ENCODE assay signal across 13 cellular contexts in the genomic region with DNA sequence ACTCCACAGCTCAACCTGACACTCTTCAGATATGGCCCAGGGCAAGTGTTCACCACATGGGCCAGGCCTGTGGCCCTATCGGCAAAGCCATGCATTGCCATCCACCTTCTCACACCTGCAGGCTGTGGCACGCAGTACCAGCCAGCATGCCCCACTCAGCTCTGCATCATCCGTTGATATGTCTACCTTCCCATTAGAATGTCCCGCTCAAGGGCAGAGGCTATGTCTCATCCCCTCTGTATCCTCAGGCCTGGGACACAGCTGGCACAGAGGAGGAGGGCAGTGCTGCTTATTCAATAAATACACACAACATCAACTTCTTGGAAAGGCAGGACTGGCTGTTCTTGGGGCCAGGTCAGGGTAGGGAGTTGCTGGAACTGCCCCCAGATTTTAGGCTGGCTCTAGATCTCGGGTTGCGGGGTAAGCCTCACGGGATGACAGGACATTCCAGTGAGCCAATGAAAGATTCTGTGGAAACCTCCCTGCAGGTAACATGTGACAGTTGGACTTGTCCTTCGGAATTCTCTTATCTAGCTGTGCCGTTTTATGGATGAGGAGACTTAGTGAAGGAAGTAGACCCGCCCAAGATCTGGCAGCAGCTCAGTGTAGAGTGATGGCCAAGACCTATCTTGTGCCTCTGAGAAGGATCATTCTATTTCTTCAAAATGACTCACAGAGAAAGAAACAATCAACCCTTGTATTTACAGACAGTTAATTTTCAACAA. TPM values are rescaled to one million over a fixed set of nuclear protein-coding genes. Genes with fewer than 3 reads are reported as not detected.
A peak's percentile ranks its signal among the peaks of the same experiment; 100 is the strongest.
DNase-seq lines count a peak whose midpoint lies in the region; ATAC-seq and TF ChIP-seq lines count a peak whose summit lies in the region.
"Had no signal": no experiment of that assay in that cellular context is flagged by ENCODE, and none has a peak within 500 bp of the region (broad histone marks: within the 10 kb centered on the region; RNA-seq: fewer than 3 reads in every experiment).

No MANE protein-coding gene starts in this region.

- H3K36me3 Mint-ChIP-seq in CD4-positive, alpha-beta T cell (ENCODE audit: low read depth): peaks cover 8% of the 10 kb centered on the region
- H3K36me3 Mint-ChIP-seq in activated naive CD8-positive, alpha-beta T cell treated with anti-CD3 and anti-CD28 coated beads, Interleukin-2, amount 50 U/mL, for 24 hours (ENCODE audit: low read depth): peaks cover 17% of the 10 kb centered on the region

- ATAC-seq in CD4-positive, alpha-beta T cell (ENCODE audit: poor library complexity): no peak
- no peak for ATAC-seq in activated naive CD8-positive, alpha-beta T cell treated with anti-CD3 and anti-CD28 coated beads, Interleukin-2, amount 50 U/mL, for 24 hours
- ATAC-seq: activated CD8-positive, alpha-beta T cell treated with anti-CD3 and anti-CD28 coated beads for 36 hours had no signal

- peak overlapping the region; percentile 62 for H3K27ac Mint-ChIP-seq in CD4-positive, alpha-beta T cell
- no peak overlapping the region for H3K27ac Mint-ChIP-seq in activated naive CD8-positive, alpha-beta T cell treated with anti-CD3 and anti-CD28 coated beads, Interleukin-2, amount 50 U/mL, for 24 hours
- H3K27ac Mint-ChIP-seq: activated CD8-positive, alpha-beta T cell treated with anti-CD3 and anti-CD28 coated beads for 36 hours had no signal

- no peak overlapping the region for H3K27ac ChIP-seq in CD4-positive, alpha-beta T cell (ENCODE audit: low read depth, low read length)
- peak overlapping the region; percentile 58 for H3K27ac ChIP-seq in RWPE1
- peak overlapping the region; percentile 13 to 68 for H3K27ac ChIP-seq in ovary

- H3K27me3 Mint-ChIP-seq in CD4-positive, alpha-beta T cell: no peaks in the 10 kb centered on the region
- H3K27me3 Mint-ChIP-seq in activated naive CD8-positive, alpha-beta T cell treated with anti-CD3 and anti-CD28 coated beads, Interleukin-2, amount 50 U/mL, for 24 hours: no peaks in the 10 kb centered on the region
- H3K27me3 Mint-ChIP-seq: activated CD8-positive, alpha-beta T cell treated with anti-CD3 and anti-CD28 coated beads for 36 hours had no signal

- no peak for TF ChIP-seq POLR2A in ovary (IDR thresholded peaks at IDR 0.05)

- no peak overlapping the region for H3K4me3 ChIP-seq in fibroblast of pulmonary artery (replicated peaks; ENCODE audit: low read depth, low read length)
- no peak overlapping the region for H3K4me3 ChIP-seq in ovary

- WGBS in ovary, 3 donors: 57 to 78% (median 78%) methylated on average over 10 of the region's 10 CpGs

- DNase-seq in CD4-positive, alpha-beta T cell: no peak
- DNase-seq in RWPE1 (ENCODE audit: low spot score) (peak; percentile 31), fibroblast of pulmonary artery (ENCODE audit: low read depth) (peak; percentile 56), ovary (peak in 3 of 5 donors; percentile 52 to 60 (median 54)), cerebellar cortex (ENCODE audit: low spot score) (no peak), CD1c-positive myeloid dendritic cell (ENCODE audit: extremely low spot score) (no peak), germinal center (ENCODE audit: low spot score) (no peak)
- no peak for DNase-seq in activated naive CD8-positive, alpha-beta T cell treated with anti-CD3 and anti-CD28 coated beads, Interleukin-2, amount 50 U/mL, for 24 hours
- DNase-seq: activated CD8-positive, alpha-beta T cell treated with anti-CD3 and anti-CD28 coated beads for 36 hours; CD8-positive, alpha-beta memory T cell; MV-4-11; NCI-H748 treated with DMSO at 0.1 percent for 48 hours; stimulated activated CD4-positive, alpha-beta T cell treated with anti-CD3 and anti-CD28 coated beads, Interleukin-4, amount 100 ng/mL, for 24 hours had no signal

- POLR2A ChIA-PET in CD4-positive, alpha-beta T cell (lab: Charles Lee): interaction anchor here (1.1 kb wide), 1 partner anchor 28 kb away, joined by 3 read pairs; no protein-coding TSS in a partner anchor
- POLR2A ChIA-PET in RWPE1 (lab: Yijun Ruan, JAX; ENCODE audit: low non-redundant PET): no interaction called here

- intact Hi-C loops in CD4-positive, alpha-beta T cell (cut with DNase I, micrococcal nuclease): no loop called here
- intact Hi-C loops in ovary (cut with DNase I): no loop called here

- no peaks in the 10 kb centered on the region for H3K9me3 Mint-ChIP-seq in CD4-positive, alpha-beta T cell
- H3K9me3 Mint-ChIP-seq in activated naive CD8-positive, alpha-beta T cell treated with anti-CD3 and anti-CD28 coated beads, Interleukin-2, amount 50 U/mL, for 24 hours: peaks cover 6% of the 10 kb centered on the region

- no peak for TF ChIP-seq CTCF in CD4-positive, alpha-beta T cell (IDR thresholded peaks at IDR 0.05)
- TF ChIP-seq CTCF in RWPE1 (conservative IDR thresholded peaks at IDR 0.05; ENCODE audit: low read depth): no peak
- TF ChIP-seq CTCF in fibroblast of pulmonary artery (IDR thresholded peaks at IDR 0.05; ENCODE audit: low read length, missing control alignments): no peak
- TF ChIP-seq CTCF in ovary (IDR thresholded peaks at IDR 0.05): no peak

- TF ChIP-seq EP300 in ovary (IDR thresholded peaks at IDR 0.05): no peak

- H3K4me3 Mint-ChIP-seq in CD4-positive, alpha-beta T cell: no peak overlapping the region
- no peak overlapping the region for H3K4me3 Mint-ChIP-seq in activated naive CD8-positive, alpha-beta T cell treated with anti-CD3 and anti-CD28 coated beads, Interleukin-2, amount 50 U/mL, for 24 hours
- H3K4me3 Mint-ChIP-seq: activated CD8-positive, alpha-beta T cell treated with anti-CD3 and anti-CD28 coated beads for 36 hours; CD8-positive, alpha-beta memory T cell had no signal

- H3K27me3 ChIP-seq in CD4-positive, alpha-beta T cell (ENCODE audit: control insufficient read depth, insufficient read depth, low read length): no peaks in the 10 kb centered on the region
- H3K27me3 ChIP-seq in ovary: no peaks in the 10 kb centered on the region

- CTCF ChIA-PET in CD4-positive, alpha-beta T cell (lab: Charles Lee): interaction anchor here (1.2 kb wide), 1 partner anchor 49 kb away, joined by 3 read pairs; no protein-coding TSS in a partner anchor
- CTCF ChIA-PET in RWPE1 (lab: Yijun Ruan, JAX): no interaction called here

- peaks cover 80% of the 10 kb centered on the region for H3K4me1 Mint-ChIP-seq in CD4-positive, alpha-beta T cell (ENCODE audit: low read depth)
- H3K4me1 Mint-ChIP-seq in activated naive CD8-positive, alpha-beta T cell treated with anti-CD3 and anti-CD28 coated beads, Interleukin-2, amount 50 U/mL, for 24 hours: peaks cover 44% of the 10 kb centered on the region

- H3K36me3 ChIP-seq in ovary: no peaks in the 10 kb centered on the region

- no peaks in the 10 kb centered on the region for H3K9me3 ChIP-seq in CD4-positive, alpha-beta T cell (ENCODE audit: control insufficient read depth, low read length)
- no peaks in the 10 kb centered on the region for H3K9me3 ChIP-seq in ovary

- peaks cover 21% of the 10 kb centered on the region for H3K4me1 ChIP-seq in ovary (ENCODE audit: insufficient read depth)

RNA-seq across cellular contexts. Expression of a gene that starts 25.6 kb away (rescaled TPM):
- total RNA-seq in CD4-positive, alpha-beta T cell: 10 to 100 TPM; 29.4 to 31.4 TPM
- total RNA-seq in ovary: 10 to 100 TPM in 5 of 7 donors, 1 to 10 TPM in 2; 6.4 to 26.0 (median 14.9) TPM
- polyA plus RNA-seq in ovary: 1 to 10 TPM; 3.7 to 5.1 TPM

RNA-seq across cellular contexts. Expression of a gene that starts 44.0 kb away (rescaled TPM):
- total RNA-seq in CD4-positive, alpha-beta T cell: 10 to 100 TPM; 11.3 to 11.9 TPM
- total RNA-seq in ovary: 10 to 100 TPM; 38.0 to 49.2 (median 41.7) TPM
- polyA plus RNA-seq in ovary: 100 to 1,000 TPM in 1 of 2 donors, 10 to 100 TPM in 1; 52.6 to 105 TPM

Comparison
In these comparisons a context has a peak if more than half of its experiments do, and no peak if none do; other contexts are left out.
1. DNase-seq: peak in RWPE1 (single experiment), fibroblast of pulmonary artery (single experiment) and ovary (3 of 5); none in CD4-positive, alpha-beta T cell (0 of 10), cerebellar cortex (single experiment), CD1c-positive myeloid dendritic cell (single experiment), germinal center (single experiment) and activated naive CD8-positive, alpha-beta T cell treated with anti-CD3 and anti-CD28 coated beads, Interleukin-2, amount 50 U/mL, for 24 hours (single experiment).